ENCODE assay signal across 1 cellular context in the genomic region with DNA sequence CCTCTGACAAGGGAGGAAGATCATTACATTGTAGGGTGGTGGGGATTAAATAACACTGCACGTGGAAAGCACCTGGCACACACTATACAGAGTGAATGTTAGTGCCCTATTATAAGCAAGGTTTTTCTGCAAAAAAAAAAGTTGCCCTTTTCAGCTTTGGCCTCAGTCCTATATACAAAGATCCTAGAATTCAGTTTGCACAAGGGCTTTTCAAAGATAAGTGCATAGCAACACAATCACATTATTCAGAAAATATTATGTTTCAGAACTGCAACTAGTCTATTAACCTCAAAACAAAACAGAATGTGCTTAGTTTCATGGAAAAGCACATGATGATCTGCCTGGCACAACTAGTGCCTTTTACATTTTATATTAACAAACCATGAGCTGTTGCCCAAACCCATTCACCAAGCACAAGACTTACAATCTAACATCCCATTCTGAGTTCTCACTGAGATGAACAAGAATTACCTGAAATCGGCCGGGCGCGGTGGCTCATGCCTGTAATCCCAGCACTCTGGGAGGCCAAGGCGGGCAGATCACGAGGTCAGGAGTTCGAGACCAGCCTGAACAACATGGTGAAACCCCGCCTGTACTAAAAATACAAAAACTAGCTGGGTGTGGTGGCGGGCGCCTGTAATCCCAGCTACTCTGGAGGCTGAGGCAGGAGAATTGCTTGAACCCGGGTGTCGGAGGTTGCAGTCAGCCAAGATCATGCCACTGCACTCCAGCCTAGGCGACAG.
TF ChIP-seq lines count a peak whose summit lies in the region.

No MANE protein-coding gene starts in this region.

TF ChIP-seq in H1, 55 proteins besides CTCF, POLR2A, EP300 and RAD21:
- TF ChIP-seq CBX8 (IDR thresholded peaks at IDR 0.05; ENCODE audit: borderline replicate concordance, low read depth, low read length) = no peak
- TF ChIP-seq KDM1A (IDR thresholded peaks at IDR 0.05; ENCODE audit: borderline replicate concordance, low read length) = no peak
- TF ChIP-seq RBBP5 (IDR thresholded peaks at IDR 0.05; ENCODE audit: borderline replicate concordance, low read depth, low read length) = no peak
- no peak for TF ChIP-seq POU5F1 (IDR thresholded peaks at IDR 0.05; ENCODE audit: low read depth, low read length)
- TF ChIP-seq, protein P1, sequence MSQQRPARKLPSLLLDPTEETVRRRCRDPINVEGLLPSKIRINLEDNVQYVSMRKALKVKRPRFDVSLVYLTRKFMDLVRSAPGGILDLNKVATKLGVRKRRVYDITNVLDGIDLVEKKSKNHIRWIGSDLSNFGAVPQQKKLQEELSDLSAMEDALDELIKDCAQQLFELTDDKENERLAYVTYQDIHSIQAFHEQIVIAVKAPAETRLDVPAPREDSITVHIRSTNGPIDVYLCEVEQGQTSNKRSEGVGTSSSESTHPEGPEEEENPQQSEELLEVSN (IDR thresholded peaks at IDR 0.05) = no peak
- no peak for TF ChIP-seq EZH2 (IDR thresholded peaks at IDR 0.05; ENCODE audit: low read depth, low read length, severe bottlenecking)
- no peak for TF ChIP-seq POLR2AphosphoS5 (IDR thresholded peaks at IDR 0.05; ENCODE audit: low read depth, low read length)
- TF ChIP-seq, protein P2, sequence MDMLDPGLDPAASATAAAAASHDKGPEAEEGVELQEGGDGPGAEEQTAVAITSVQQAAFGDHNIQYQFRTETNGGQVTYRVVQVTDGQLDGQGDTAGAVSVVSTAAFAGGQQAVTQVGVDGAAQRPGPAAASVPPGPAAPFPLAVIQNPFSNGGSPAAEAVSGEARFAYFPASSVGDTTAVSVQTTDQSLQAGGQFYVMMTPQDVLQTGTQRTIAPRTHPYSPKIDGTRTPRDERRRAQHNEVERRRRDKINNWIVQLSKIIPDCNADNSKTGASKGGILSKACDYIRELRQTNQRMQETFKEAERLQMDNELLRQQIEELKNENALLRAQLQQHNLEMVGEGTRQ (IDR thresholded peaks at IDR 0.05; ENCODE audit: low read length) = no peak
- no peak for TF ChIP-seq TCF12 (IDR thresholded peaks at IDR 0.05; ENCODE audit: low read depth, low read length)
- no peak for TF ChIP-seq TBP (IDR thresholded peaks at IDR 0.05; ENCODE audit: low read depth, low read length)
- TF ChIP-seq SIX5 (IDR thresholded peaks at IDR 0.05; ENCODE audit: low read depth, low read length) = no peak
- TF ChIP-seq CHD1 (IDR thresholded peaks at IDR 0.05; ENCODE audit: low read depth, low read length) = no peak
- TF ChIP-seq JUN (IDR thresholded peaks at IDR 0.05; ENCODE audit: low read depth, low read length) = no peak
- TF ChIP-seq SP2 (IDR thresholded peaks at IDR 0.05; ENCODE audit: low read length) = no peak
- TF ChIP-seq CHD2 (IDR thresholded peaks at IDR 0.05; ENCODE audit: low read length) = no peak
